ENCODE assay signal across 10 cellular contexts in genomic region chr7:131501930-131502685, GRCh38. TPM values are rescaled to one million over a fixed set of nuclear protein-coding genes. Genes with fewer than 3 reads are reported as not detected.
DNase-seq lines count a peak whose midpoint lies in the region; ATAC-seq, FAIRE-seq and TF ChIP-seq lines count a peak whose summit lies in the region.
"Had no signal": no experiment of that assay in that cellular context is flagged by ENCODE, and none has a peak within 500 bp of the region (broad histone marks: within the 10 kb centered on the region; RNA-seq: fewer than 3 reads in every experiment).

No MANE protein-coding gene starts in this region.

- no peak overlapping the region for H3K4me3 Mint-ChIP-seq in HFFc6
- H3K4me3 Mint-ChIP-seq in memory B cell, result no peak overlapping the region

- peaks cover 36% of the 10 kb centered on the region for H3K4me1 ChIP-seq in BLaER1
- H3K4me1 ChIP-seq in K562 (replicated peaks in 1 of 2; ENCODE audit: control insufficient read depth in 2 of 2, insufficient read depth in 2 of 2, low read length in 2 of 2), result peaks cover 0 to 9% of the 10 kb centered on the region in 2 experiments; a peak in 1 of 5 replicates
- peaks cover 13% of the 10 kb centered on the region for H3K4me1 ChIP-seq in upper lobe of right lung
- H3K4me1 ChIP-seq in stomach, result peaks cover 9 to 43% (median 22%) of the 10 kb centered on the region in 4 donors

- DNase-seq in HFFc6 (no peak), K562 (ENCODE audit: extremely low read depth in 1 of 4, low spot score in 3 of 4) (no peak), memory B cell (ENCODE audit: low spot score in 2 of 2) (no peak), upper lobe of right lung (no peak), NCI-H2196 treated with DMSO at 0.1 percent for 48 hours (lab: John Stamatoyannopoulos, UW; ENCODE audit: unreplicated experiment) (no peak), NCI-H1436 treated with DMSO at 0.1 percent for 48 hours (lab: John Stamatoyannopoulos, UW) (no peak), stomach (no peak)
- DNase-seq: GF-D8, NCI-H2107 had no signal

- no peaks in the 10 kb centered on the region for H3K79me2 ChIP-seq in K562 (ENCODE audit: control insufficient read depth, insufficient read depth, low read length)

- TF ChIP-seq POLR2A in K562 (conservative IDR thresholded peaks at IDR 0.05) (no peak), stomach (IDR thresholded peaks at IDR 0.05) (no peak)

- H2AFZ ChIP-seq in K562 (ENCODE audit: low read depth, low read length), result no peak overlapping the region

- TF ChIP-seq EP300 in K562 (IDR thresholded peaks at IDR 0.05; ENCODE audit: low read length) (no peak), stomach (IDR thresholded peaks at IDR 0.05) (no peak)

- H3K9me3 Mint-ChIP-seq in HFFc6 (no peaks in the 10 kb centered on the region), memory B cell (no peaks in the 10 kb centered on the region)

- BruUV-seq in K562 (replicated peaks; lab: Mats Ljungman, UMichigan), result no TSS peak

- 75% methylated on average over 14 of the region's 14 CpGs for WGBS in K562 (ENCODE audit: insufficient coverage, low coverage, missing lambda C conversion rate)
- WGBS in stomach, 5 donors, result 75 to 83% (median 79%) methylated on average over 14 of the region's 14 CpGs

- TF ChIP-seq RAD21 in K562 (CRISPR knock-in tag; conservative IDR thresholded peaks at IDR 0.05 in 1 of 2, IDR thresholded peaks at IDR 0.05 in 1 of 2), result no peak

- ATAC-seq in K562 (no peak), memory B cell (ENCODE audit: low read depth) (no peak), upper lobe of right lung (no peak)

- H3K9ac ChIP-seq in BLaER1, result no peak overlapping the region
- H3K9ac ChIP-seq in K562 (ENCODE audit: insufficient read depth in 1 of 2, low read depth in 2 of 2, low read length in 2 of 2), result no peak overlapping the region

- peak overlapping the region; percentile 80 for H3K27ac Mint-ChIP-seq in HFFc6
- H3K27ac Mint-ChIP-seq in memory B cell, result peak overlapping the region; percentile 62

- H3K9me1 ChIP-seq in K562 (ENCODE audit: control insufficient read depth, insufficient read depth, low read length), result no peaks in the 10 kb centered on the region

- H3K27me3 Mint-ChIP-seq in HFFc6 (ENCODE audit: insufficient read depth) (peaks cover 3% of the 10 kb centered on the region), memory B cell (no peaks in the 10 kb centered on the region)

- no peaks in the 10 kb centered on the region for H3K27me3 ChIP-seq in BLaER1
- peaks cover 12 to 27% of the 10 kb centered on the region in 2 experiments; a peak in 3 of 5 replicates for H3K27me3 ChIP-seq in K562 (ENCODE audit: control insufficient read depth in 2 of 2, insufficient read depth in 2 of 2, low read length in 2 of 2)
- H3K27me3 ChIP-seq in upper lobe of right lung, result no peaks in the 10 kb centered on the region
- H3K27me3 ChIP-seq in stomach, result no peaks in the 10 kb centered on the region

- no peak for FAIRE-seq in K562 (lab: Jason Lieb, UNC)

- H3K4me2 ChIP-seq in BLaER1, result peak overlapping the region; percentile 62
- H3K4me2 ChIP-seq in K562 (ENCODE audit: insufficient read depth, low read length), result no peak overlapping the region

- CTCF ChIA-PET in K562 (lab: Yijun Ruan, JAX; ENCODE audit: low intra/inter-chr PET ratio), result no interaction called here

- in situ Hi-C loops in K562 (cut with MboI), result loop anchor here (10.0 kb wide), 1 partner anchor 153 kb away; no protein-coding TSS in a partner anchor

- H3K4me1 Mint-ChIP-seq in HFFc6 (ENCODE audit: low read depth), result peaks cover 48% of the 10 kb centered on the region
- no peaks in the 10 kb centered on the region for H3K4me1 Mint-ChIP-seq in memory B cell

- intact Hi-C loops in K562 (cut with micrococcal nuclease) (no loop called here), upper lobe of right lung (cut with DNase I) (no loop called here), stomach (cut with DNase I; ENCODE audit: low total_unique reads) (no loop called here)

- H4K20me1 ChIP-seq in BLaER1, result peaks cover 16% of the 10 kb centered on the region; the same call in 1 of the 2 replicates
- peaks cover 26% of the 10 kb centered on the region; the same call in 1 of the 2 replicates for H4K20me1 ChIP-seq in K562 (replicated peaks; ENCODE audit: control insufficient read depth, insufficient read depth, low read length)

- no peak for TF ChIP-seq CTCF in HFFc6 (IDR thresholded peaks at IDR 0.05)
- no peak for TF ChIP-seq CTCF in K562 (IDR thresholded peaks at IDR 0.05 in 2 of 3, conservative IDR thresholded peaks at IDR 0.05 in 1 of 3; ENCODE audit: insufficient read depth in 2 of 3, low read depth in 1 of 3, low read length in 3 of 3)
- no peak for TF ChIP-seq CTCF in upper lobe of right lung (IDR thresholded peaks at IDR 0.05)
- TF ChIP-seq CTCF in stomach (IDR thresholded peaks at IDR 0.05), result no peak

- H3K9me3 ChIP-seq in BLaER1 (no peaks in the 10 kb centered on the region), K562 (replicated peaks; ENCODE audit: control insufficient read depth, insufficient read depth, low read depth, low read length) (no peaks in the 10 kb centered on the region), upper lobe of right lung (no peaks in the 10 kb centered on the region), stomach (no peaks in the 10 kb centered on the region)

- H3K36me3 ChIP-seq in BLaER1 (peaks cover 69% of the 10 kb centered on the region), K562 (ENCODE audit: control insufficient read depth, insufficient read depth, low read length) (peaks cover 10% of the 10 kb centered on the region; the same call in 2 of the 3 replicates), upper lobe of right lung (peaks cover 38% of the 10 kb centered on the region), stomach (peaks cover 0 to 21% (median 15%) of the 10 kb centered on the region in 4 donors)

- H3K36me3 Mint-ChIP-seq in HFFc6 (ENCODE audit: low read depth), result peaks cover 9% of the 10 kb centered on the region
- no peaks in the 10 kb centered on the region for H3K36me3 Mint-ChIP-seq in memory B cell

- H3K4me3 ChIP-seq in BLaER1, result no peak overlapping the region
- H3K4me3 ChIP-seq in K562, result no peak overlapping the region
- H3K4me3 ChIP-seq in upper lobe of right lung, result no peak overlapping the region
- H3K4me3 ChIP-seq in stomach, result no peak overlapping the region

- POLR2A ChIA-PET in K562 (lab: Yijun Ruan, JAX), result interaction anchor here (0.7 to 2.0 kb wide), 4 partner anchors 9 to 541 kb away, joined by 3 to 7 read pairs (median 5); no protein-coding TSS in a partner anchor

- H3K27ac ChIP-seq in BLaER1 (peak overlapping the region; percentile 54), K562 (ENCODE audit: extremely low read depth, low read depth, low read length) (no peak overlapping the region), upper lobe of right lung (no peak overlapping the region), stomach (peak overlapping the region in 2 of 5 donors; percentile 25 to 49)

TF ChIP-seq in K562, 482 proteins besides CTCF, POLR2A, EP300 and RAD21:
- TF ChIP-seq SREBF2 (CRISPR knock-in tag; IDR thresholded peaks at IDR 0.05) (no peak), ZNF224 (CRISPR knock-in tag; IDR thresholded peaks at IDR 0.05) (0 out of 2 replicates have a peak, but pooled peaks have one; percentile 31), RUNX1 (IDR thresholded peaks at IDR 0.05; ENCODE audit: low read depth) (0 out of 2 replicates have a peak, but pooled peaks have one; percentile 22), SUPT5H (IDR thresholded peaks at IDR 0.05) (0 out of 2 replicates have a peak, but pooled peaks have one; percentile 14)

RNA-seq across cellular contexts. Expression of gene PODXL, which starts 54.3 kb away (rescaled TPM):
- total RNA-seq in HFFc6 (2021; fragmentation: NEBNext Ultra II Directional; extraction: Animal tissue kit (Norgen Biotek cat#: 25700)), result 10 to 100 TPM; 10.4 to 23.2 (median 21.3) TPM
- total RNA-seq in K562 (2011; cell fraction: chromatin; rRNA removed; ENCODE audit: low replicate concordance), result 0.26 and 0.39 TPM in 2 replicates
- 0.50 and 0.79 TPM in 2 replicates for total RNA-seq in K562 (2011; cell fraction: nucleolus; rRNA removed)
- 0.37 and 0.76 TPM in 2 replicates for total RNA-seq in K562 (2011; cell fraction: nucleoplasm; rRNA removed)
- total RNA-seq in K562 (2014; rRNA removed) (0.05 and 0.16 TPM in 2 replicates), K562 (2014; rRNA removed; fragmentation: Illumina TruSeq; extraction: Trizol) (0.07 and 0.10 TPM in 2 replicates), K562 (2015; rRNA removed; fragmentation: Illumina TruSeq; extraction: Trizol) (0.15 and 0.18 TPM in 2 replicates), K562 (2021) (0.51 and 0.67 TPM in 2 replicates), upper lobe of right lung (99.9 TPM), stomach (100 to 1,000 TPM in 1 of 5 donors, 10 to 100 TPM in 3, 1 to 10 TPM in 1; 4.7 to 241 (median 30.4) TPM)
- polyA plus RNA-seq in K562 (2011; rRNA removed) (0.07 and 0.24 TPM in 2 replicates), K562 (2014; fragmentation: Illumina TruSeq; extraction: Trizol) (0.07 and 0.21 TPM in 2 replicates), K562 (2014; fragmentation: Nextera tagmentation; extraction: Ambion mirVana) (under 1 TPM; 0.01 to 0.03 TPM), K562 (2014; rRNA removed) (0.03 and 0.73 TPM in 2 replicates), stomach (1 to 10 TPM; 2.9 to 3.8 (median 3.5) TPM)
- polyA plus RNA-seq in K562 (2011; cell fraction: cytosol; rRNA removed), result 0.10 and 0.16 TPM in 2 replicates
- polyA plus RNA-seq in K562 (2011; cell fraction: nucleus; rRNA removed), result 0.38 and 0.45 TPM in 2 replicates
- 0.17 and 0.22 TPM in 2 replicates for polyA plus RNA-seq in K562 (2012)
- polyA minus RNA-seq in K562 (2011; rRNA and poly(A)+ RNA removed), result 0.24 and 0.39 TPM in 2 replicates
- polyA minus RNA-seq in K562 (2011; cell fraction: cytosol; rRNA and poly(A)+ RNA removed), result 1.8 and 2.1 TPM in 2 replicates
- polyA minus RNA-seq in K562 (2011; cell fraction: nucleus; rRNA and poly(A)+ RNA removed), result 0.54 and 0.56 TPM in 2 replicates
